In the genomic region with DNA sequence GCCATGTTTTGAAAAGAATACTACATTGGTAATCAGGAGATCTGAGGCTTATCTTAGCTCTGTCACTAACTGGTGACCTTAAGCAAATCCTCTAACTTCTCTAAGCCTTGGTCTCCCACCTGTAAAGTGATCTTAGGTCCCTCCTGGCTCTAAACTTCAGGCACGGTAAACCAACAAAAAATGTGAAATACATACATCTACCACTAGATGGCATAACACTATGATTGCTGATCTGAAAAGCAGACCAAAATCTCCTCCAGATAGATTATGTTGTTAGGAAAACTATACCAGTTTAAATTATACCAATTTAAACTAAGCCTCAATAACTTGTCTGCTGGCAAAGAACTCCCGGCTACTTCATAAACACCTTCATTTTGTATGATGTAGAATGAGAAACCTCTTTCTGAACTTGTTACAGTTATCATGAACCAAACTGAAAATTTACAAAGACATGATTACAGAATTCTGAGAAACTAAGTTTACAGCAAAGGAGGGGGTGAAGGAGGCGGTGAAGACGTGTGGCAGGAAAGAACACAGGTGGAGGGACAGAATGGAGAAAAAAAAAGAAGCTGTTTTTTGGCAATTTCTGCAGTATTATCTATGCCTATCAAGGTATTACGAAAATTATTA, we compare ENCODE assay signal across 8 cellular contexts.
DNase-seq lines count a peak whose midpoint lies in the region; ATAC-seq and TF ChIP-seq lines count a peak whose summit lies in the region.

No MANE protein-coding gene starts in this region.

- no peaks in the 10 kb centered on the region for H3K36me3 Mint-ChIP-seq in central memory CD8-positive, alpha-beta T cell (ENCODE audit: insufficient read depth)

- H3K9me3 ChIP-seq in DND-41 (ENCODE audit: insufficient read depth, low read length, severe bottlenecking) (peaks cover 19% of the 10 kb centered on the region), transverse colon (peaks cover 14 to 15% of the 10 kb centered on the region in 2 donors)

- no peak overlapping the region for H2AFZ ChIP-seq in DND-41 (ENCODE audit: low read depth, low read length)

- WGBS in transverse colon (ENCODE audit: low coverage in 1 of 2), 2 donors, result 27 to 37% methylated on average over 5 of the region's 5 CpGs

- in situ Hi-C loops in transverse colon (cut with MboI; ENCODE audit: low pct_ligation_motif_present in 1 of 4, low pct_unique_long_range_greater_than_20kb in 1 of 4, low sequenced_read_pairs in 3 of 4), result loop anchor here in 3 of 4 donors (10.0 to 25.0 kb wide), 2 partner anchors 107 to 154 kb away; no protein-coding TSS in a partner anchor

- TF ChIP-seq CTCF in DND-41 (IDR thresholded peaks at IDR 0.05; ENCODE audit: borderline replicate concordance, extremely low read depth, low read length, poor library complexity, severe bottlenecking) (peak; percentile 76), transverse colon (IDR thresholded peaks at IDR 0.05) (peak; percentile 66 to 79 (median 72))

- peaks cover 8% of the 10 kb centered on the region; the same call in 1 of the 2 replicates for H4K20me1 ChIP-seq in DND-41 (ENCODE audit: insufficient read depth, low read length)

- no peak overlapping the region for H3K4me3 Mint-ChIP-seq in central memory CD8-positive, alpha-beta T cell

- H3K27me3 ChIP-seq in DND-41 (ENCODE audit: insufficient read depth, low read length, poor library complexity) (no peaks in the 10 kb centered on the region), transverse colon (no peaks in the 10 kb centered on the region)

- H3K4me2 ChIP-seq in DND-41 (ENCODE audit: insufficient read depth, low read length), result no peak overlapping the region

- H3K4me1 ChIP-seq in DND-41 (ENCODE audit: insufficient read depth, low read length) (peaks cover 8% of the 10 kb centered on the region), transverse colon (peaks cover 0 to 4% (median 0%) of the 10 kb centered on the region in 4 donors)

- H3K79me2 ChIP-seq in DND-41 (ENCODE audit: insufficient read depth, low read length), result peaks cover 12% of the 10 kb centered on the region

- intact Hi-C loops in transverse colon (cut with DNase I; ENCODE audit: low total_unique reads), result loop anchor here (5.0 kb wide), 1 partner anchor 99 kb away; a partner anchor contains a TSS

- DNase-seq in DND-41 (no peak), NCI-H774 (lab: John Stamatoyannopoulos, UW) (peak; percentile 61), left kidney (ENCODE audit: low read depth, low spot score) (peak; percentile 64), transverse colon (no peak)
- DNase-seq in central memory CD8-positive, alpha-beta T cell (ENCODE audit: low spot score in 2 of 2), result no peak

- TF ChIP-seq EP300 in transverse colon (IDR thresholded peaks at IDR 0.05; ENCODE audit: low read depth), result no peak

- no peaks in the 10 kb centered on the region for H3K36me3 ChIP-seq in DND-41 (ENCODE audit: insufficient read depth, low read length)
- H3K36me3 ChIP-seq in transverse colon, result no peaks in the 10 kb centered on the region

- H3K4me1 Mint-ChIP-seq in central memory CD8-positive, alpha-beta T cell, result no peaks in the 10 kb centered on the region

- no peaks in the 10 kb centered on the region for H3K27me3 Mint-ChIP-seq in central memory CD8-positive, alpha-beta T cell

- H3K9ac ChIP-seq in DND-41 (ENCODE audit: low read depth, low read length), result no peak overlapping the region

- H3K4me3 ChIP-seq in DND-41 (ENCODE audit: low read depth in 1 of 2, low read length in 2 of 2) (no peak overlapping the region), transverse colon (no peak overlapping the region)

- H3K9me3 Mint-ChIP-seq in central memory CD8-positive, alpha-beta T cell, result no peaks in the 10 kb centered on the region

- H3K27ac Mint-ChIP-seq in central memory CD8-positive, alpha-beta T cell (ENCODE audit: low read depth), result no peak overlapping the region

- TF ChIP-seq POLR2A in transverse colon (IDR thresholded peaks at IDR 0.05), result no peak

- H3K27ac ChIP-seq in DND-41 (ENCODE audit: low read length) (no peak overlapping the region), transverse colon (no peak overlapping the region)

- ATAC-seq in DND-41 (ENCODE audit: insufficient read depth, low read depth) (peak; percentile 78), HG02973 (IDR thresholded peaks at IDR 0.05; ENCODE audit: unreplicated experiment) (peak; percentile 56), HG02623 (IDR thresholded peaks at IDR 0.05; ENCODE audit: unreplicated experiment) (no peak), HG02763 (IDR thresholded peaks at IDR 0.05; ENCODE audit: unreplicated experiment) (no peak)
- peak; percentile 43 for ATAC-seq in central memory CD8-positive, alpha-beta T cell (replicated peaks; ENCODE audit: extremely low read depth, poor library complexity, severe bottlenecking)

Comparison
In these comparisons a context has a peak if more than half of its experiments do, and no peak if none do; other contexts are left out.
1. ATAC-seq: peak in DND-41 (single experiment), HG02973 (single experiment) and central memory CD8-positive, alpha-beta T cell (single experiment); none in HG02623 (single experiment) and HG02763 (single experiment).
2. DNase-seq: peak in NCI-H774 (single experiment) and left kidney (single experiment); none in DND-41 (single experiment), central memory CD8-positive, alpha-beta T cell (0 of 2) and transverse colon (single experiment).